ENCODE assay signal across 29 cellular contexts in genomic region chr1:198773030-198773429, GRCh38.
"Had no signal": no experiment of that assay in that cellular context is flagged by ENCODE, and none has a peak within 500 bp of the region (broad histone marks: within the 10 kb centered on the region; RNA-seq: fewer than 3 reads in every experiment).

No MANE protein-coding gene starts in this region.

- ATAC-seq: activated CD8-positive, alpha-beta T cell treated with anti-CD3 and anti-CD28 coated beads for 36 hours; activated naive CD4-positive, alpha-beta T cell treated with anti-CD3 and anti-CD28 coated beads, Interleukin-2, amount 50 U/mL, for 72 hours; natural killer cell; right lobe of liver; stimulated activated effector memory CD8-positive, alpha-beta T cell treated with anti-CD3 and anti-CD28 coated beads, Interleukin-12 subunit alpha, Interleukin-12 subunit beta, amount 100 ng/mL, for 72 hours had no signal

- H3K27me3 ChIP-seq: esophagus squamous epithelium, neutrophil, ovary, right lobe of liver, stomach, thyroid gland, upper lobe of left lung, vagina had no signal

- H3K4me1 ChIP-seq: esophagus squamous epithelium, right lobe of liver, stomach, thyroid gland, vagina had no signal

- H3K36me3 Mint-ChIP-seq: activated naive CD4-positive, alpha-beta T cell treated with anti-CD3 and anti-CD28 coated beads, Interleukin-2, amount 50 U/mL, for 72 hours; natural killer cell; stimulated activated effector memory CD8-positive, alpha-beta T cell treated with anti-CD3 and anti-CD28 coated beads, Interleukin-12 subunit alpha, Interleukin-12 subunit beta, amount 100 ng/mL, for 72 hours had no signal

- DNase-seq: activated B cell treated with CpG ODN at 0.5 μM for 24 hours; activated CD4-positive, alpha-beta T cell treated with anti-CD3 and anti-CD28 coated beads, Interleukin-2, amount 50 U/mL, for 1 hour; activated CD8-positive, alpha-beta T cell treated with anti-CD3 and anti-CD28 coated beads for 36 hours; activated naive CD4-positive, alpha-beta T cell; activated T-cell treated with anti-CD3 and anti-CD28 coated beads, Interleukin-2, amount 50 U/mL, for 48 hours; esophagus squamous epithelium; islet precursor cell; left ventricle myocardium inferior; mesendoderm; natural killer cell; ovary; right lobe of liver; stimulated activated CD4-positive, alpha-beta T cell treated with anti-CD3 and anti-CD28 coated beads, Interleukin-12 subunit alpha, Interleukin-12 subunit beta, amount 100 ng/mL, for 4 hours; stimulated activated CD4-positive, alpha-beta T cell treated with anti-CD3 and anti-CD28 coated beads, Interleukin-4, amount 100 ng/mL, for 24 hours; stomach; thyroid gland; upper lobe of left lung had no signal

- FAIRE-seq: bronchial epithelial cell had no signal

- H3K4me1 Mint-ChIP-seq: activated B cell treated with CpG ODN at 0.5 μM for 24 hours; central memory CD8-positive, alpha-beta T cell had no signal

- H3K36me3 ChIP-seq: esophagus squamous epithelium, left ventricle myocardium inferior, neutrophil, ovary, right lobe of liver, stomach, thyroid gland, upper lobe of left lung, vagina had no signal

- H3K27ac Mint-ChIP-seq: activated B cell treated with CpG ODN at 0.5 μM for 24 hours; activated CD8-positive, alpha-beta T cell treated with anti-CD3 and anti-CD28 coated beads for 36 hours; activated T-helper 2 cell treated with anti-CD3 and anti-CD28 coated beads, Interferon-gamma antibody, Interleukin-2, Interleukin-4, amounts not matched to agents 10 μg/mL and 5 μg/mL and 100 μg/mL, durations not matched to agents 14 hours and 24 hours and 36 hours; dendritic cell treated with granulocyte-macrophage colony-stimulating factor and Interleukin-4, amounts not matched to agents 40 ng/mL and 50 ng/mL, for 4 days; natural killer cell; progenitor cell of endocrine pancreas; stimulated activated effector memory CD8-positive, alpha-beta T cell treated with anti-CD3 and anti-CD28 coated beads, Interleukin-12 subunit alpha, Interleukin-12 subunit beta, amount 100 ng/mL, for 72 hours; T-helper 2 cell treated with Interferon-gamma antibody and Interleukin-4, amounts not matched to agents 5 μg/mL and 100 μg/mL, for 36 hours had no signal

- H3K4me3 ChIP-seq: esophagus squamous epithelium, left ventricle myocardium inferior, lung, ovary, right lobe of liver, stomach, thyroid gland, upper lobe of left lung, vagina had no signal

- H3K4me3 Mint-ChIP-seq: activated B cell treated with CpG ODN at 0.5 μM for 24 hours; activated CD8-positive, alpha-beta T cell treated with anti-CD3 and anti-CD28 coated beads for 36 hours; central memory CD8-positive, alpha-beta T cell; dendritic cell treated with granulocyte-macrophage colony-stimulating factor and Interleukin-4, amounts not matched to agents 40 ng/mL and 50 ng/mL, for 4 days; natural killer cell; stimulated activated effector memory CD8-positive, alpha-beta T cell treated with anti-CD3 and anti-CD28 coated beads, Interleukin-12 subunit alpha, Interleukin-12 subunit beta, amount 100 ng/mL, for 72 hours; T-helper 2 cell treated with Interferon-gamma antibody and Interleukin-4, amounts not matched to agents 5 μg/mL and 100 μg/mL, for 36 hours had no signal

- H3K27me3 Mint-ChIP-seq: activated B cell treated with CpG ODN at 0.5 μM for 24 hours; central memory CD8-positive, alpha-beta T cell; dendritic cell treated with granulocyte-macrophage colony-stimulating factor and Interleukin-4, amounts not matched to agents 40 ng/mL and 50 ng/mL, for 4 days; progenitor cell of endocrine pancreas had no signal

- H3K9me3 ChIP-seq: esophagus squamous epithelium, left ventricle myocardium inferior, neutrophil, ovary, right lobe of liver, stomach, thyroid gland, upper lobe of left lung, vagina had no signal

- H3K27ac ChIP-seq: epithelial cell of prostate, esophagus squamous epithelium, left ventricle myocardium inferior, neutrophil, ovary, right lobe of liver, stomach, thyroid gland, upper lobe of left lung, vagina had no signal

- H3K9me3 Mint-ChIP-seq: activated B cell treated with CpG ODN at 0.5 μM for 24 hours; activated CD8-positive, alpha-beta T cell treated with anti-CD3 and anti-CD28 coated beads for 36 hours; activated naive CD4-positive, alpha-beta T cell treated with anti-CD3 and anti-CD28 coated beads, Interleukin-2, amount 50 U/mL, for 72 hours; activated T-helper 2 cell treated with anti-CD3 and anti-CD28 coated beads, Interferon-gamma antibody, Interleukin-2, Interleukin-4, amounts not matched to agents 10 μg/mL and 5 μg/mL and 100 μg/mL, durations not matched to agents 14 hours and 24 hours and 36 hours; central memory CD8-positive, alpha-beta T cell; dendritic cell treated with granulocyte-macrophage colony-stimulating factor and Interleukin-4, amounts not matched to agents 40 ng/mL and 50 ng/mL, for 4 days; natural killer cell; stimulated activated effector memory CD8-positive, alpha-beta T cell treated with anti-CD3 and anti-CD28 coated beads, Interleukin-12 subunit alpha, Interleukin-12 subunit beta, amount 100 ng/mL, for 72 hours; T-helper 2 cell treated with Interferon-gamma antibody and Interleukin-4, amounts not matched to agents 5 μg/mL and 100 μg/mL, for 36 hours had no signal
